Comparison of ENCODE assay signal across 8 cellular contexts in the genomic region with DNA sequence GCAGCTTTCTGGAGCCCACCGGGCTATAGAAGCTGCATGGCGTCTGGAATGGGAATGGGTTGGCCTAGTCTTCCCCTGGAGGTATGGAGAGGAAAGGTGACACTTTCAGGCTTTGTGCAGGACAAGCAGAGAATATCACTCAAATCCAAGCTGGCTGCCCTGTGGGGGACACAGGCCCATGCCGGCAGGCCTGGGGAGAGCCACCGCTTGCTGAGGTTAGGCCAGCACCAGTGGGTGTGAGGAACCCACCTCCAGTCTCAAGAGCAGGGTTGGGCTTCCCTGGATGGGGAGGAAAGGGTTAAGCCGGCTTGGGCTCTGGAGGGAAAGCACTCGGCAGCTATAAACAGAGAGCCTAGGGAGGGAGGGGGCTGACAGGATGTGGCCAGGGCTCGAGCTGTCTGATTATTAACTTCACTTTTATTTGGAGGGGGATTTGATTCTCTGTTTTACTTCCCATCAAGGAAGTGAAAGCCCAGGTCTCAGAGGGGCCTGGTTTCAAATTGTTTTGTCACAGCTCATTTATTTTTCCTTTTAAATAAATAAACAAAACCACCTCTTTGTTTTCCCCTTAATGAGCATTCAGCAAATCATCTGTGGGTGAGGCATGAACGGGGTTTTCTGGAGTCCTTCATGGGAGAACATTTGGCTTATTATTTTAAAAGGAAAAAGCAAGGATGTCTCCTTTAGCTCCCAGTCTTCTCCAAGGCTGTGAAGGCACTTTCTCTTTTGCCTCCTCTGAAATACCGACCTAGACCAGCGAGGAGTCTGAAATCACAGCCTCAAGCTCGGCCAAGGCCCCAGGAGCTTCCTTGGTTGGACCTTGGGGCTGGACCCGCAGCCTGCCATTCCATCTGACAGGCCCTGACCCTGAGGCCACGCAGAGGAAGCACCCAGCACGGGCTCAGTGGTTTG. TPM values are rescaled to one million over a fixed set of nuclear protein-coding genes. Genes with fewer than 3 reads are reported as not detected.
DNase-seq lines count a peak whose midpoint lies in the region; ATAC-seq and TF ChIP-seq lines count a peak whose summit lies in the region.

No MANE protein-coding gene starts in this region.

- no peak for TF ChIP-seq EP300 in gastroesophageal sphincter (IDR thresholded peaks at IDR 0.05)

- peak overlapping the region; percentile 55 for H3K4me2 ChIP-seq in parathyroid adenoma (ENCODE audit: low read length)

- H3K4me1 Mint-ChIP-seq in activated T-helper 2 cell treated with anti-CD3 and anti-CD28 coated beads, Interferon-gamma antibody, Interleukin-2, Interleukin-4, amounts not matched to agents 10 μg/mL and 5 μg/mL and 100 μg/mL, durations not matched to agents 14 hours and 24 hours and 36 hours (ENCODE audit: low read depth), result peaks cover 35% of the 10 kb centered on the region

- no peaks in the 10 kb centered on the region for H3K27me3 Mint-ChIP-seq in activated T-helper 2 cell treated with anti-CD3 and anti-CD28 coated beads, Interferon-gamma antibody, Interleukin-2, Interleukin-4, amounts not matched to agents 10 μg/mL and 5 μg/mL and 100 μg/mL, durations not matched to agents 14 hours and 24 hours and 36 hours (ENCODE audit: low read depth)

- H3K4me3 Mint-ChIP-seq in activated T-helper 2 cell treated with anti-CD3 and anti-CD28 coated beads, Interferon-gamma antibody, Interleukin-2, Interleukin-4, amounts not matched to agents 10 μg/mL and 5 μg/mL and 100 μg/mL, durations not matched to agents 14 hours and 24 hours and 36 hours (ENCODE audit: low read depth), result peak overlapping the region; percentile 79

- 0 to 6% methylated on average over 2 to 11 of the region's 14 CpGs for whole genome bisulfite sequencing in gastroesophageal sphincter (ENCODE audit: low coverage in 1 of 2), 2 donors

- H2AFZ ChIP-seq in parathyroid adenoma, result peak overlapping the region; percentile 58

- TF ChIP-seq CTCF in gastroesophageal sphincter (IDR thresholded peaks at IDR 0.05), result no peak
- no peak for TF ChIP-seq CTCF in parathyroid adenoma (IDR thresholded peaks at IDR 0.05)

- H3K4me3 ChIP-seq in gastroesophageal sphincter, result peak overlapping the region in 1 of 2 donors; percentile 33
- peak overlapping the region; percentile 35 for H3K4me3 ChIP-seq in parathyroid adenoma (ENCODE audit: low read depth, low read length)

- H3K27ac ChIP-seq in gastroesophageal sphincter (peak overlapping the region; percentile 86 to 98 (median 94)), parathyroid adenoma (peak overlapping the region; percentile 89)

- intact Hi-C loops in activated T-helper 2 cell treated with anti-CD3 and anti-CD28 coated beads, Interferon-gamma antibody, Interleukin-2, Interleukin-4, amounts not matched to agents 10 μg/mL and 5 μg/mL and 100 μg/mL, durations not matched to agents 14 hours and 24 hours and 36 hours (cut with micrococcal nuclease), result loop anchor here (1.0 to 5.0 kb wide), 2 partner anchors 18 to 582 kb away; no protein-coding TSS in a partner anchor

- H3K36me3 ChIP-seq in gastroesophageal sphincter, result no peaks in the 10 kb centered on the region
- no peaks in the 10 kb centered on the region for H3K36me3 ChIP-seq in parathyroid adenoma (ENCODE audit: control insufficient read depth, insufficient read depth, low read length)

- peak; percentile 41 for ATAC-seq in GM21528 (IDR thresholded peaks at IDR 0.05; ENCODE audit: low FRiP score, unreplicated experiment)
- ATAC-seq in gastroesophageal sphincter, result no peak
- no peak for ATAC-seq in HG03520 (IDR thresholded peaks at IDR 0.05; ENCODE audit: unreplicated experiment)
- no peak for ATAC-seq in HG03469 (IDR thresholded peaks at IDR 0.05; ENCODE audit: unreplicated experiment)

- H3K27ac Mint-ChIP-seq in activated T-helper 2 cell treated with anti-CD3 and anti-CD28 coated beads, Interferon-gamma antibody, Interleukin-2, Interleukin-4, amounts not matched to agents 10 μg/mL and 5 μg/mL and 100 μg/mL, durations not matched to agents 14 hours and 24 hours and 36 hours, result peak overlapping the region; percentile 92

- H3K79me2 ChIP-seq in parathyroid adenoma, result no peaks in the 10 kb centered on the region

- no peaks in the 10 kb centered on the region for H3K9me3 Mint-ChIP-seq in activated T-helper 2 cell treated with anti-CD3 and anti-CD28 coated beads, Interferon-gamma antibody, Interleukin-2, Interleukin-4, amounts not matched to agents 10 μg/mL and 5 μg/mL and 100 μg/mL, durations not matched to agents 14 hours and 24 hours and 36 hours

- H3K36me3 Mint-ChIP-seq in activated T-helper 2 cell treated with anti-CD3 and anti-CD28 coated beads, Interferon-gamma antibody, Interleukin-2, Interleukin-4, amounts not matched to agents 10 μg/mL and 5 μg/mL and 100 μg/mL, durations not matched to agents 14 hours and 24 hours and 36 hours (ENCODE audit: low read depth), result no peaks in the 10 kb centered on the region

- H3K4me1 ChIP-seq in gastroesophageal sphincter (peaks cover 14 to 99% (median 38%) of the 10 kb centered on the region in 3 donors), parathyroid adenoma (peaks cover 8% of the 10 kb centered on the region)

- no peak overlapping the region for H3K9ac ChIP-seq in parathyroid adenoma

- DNase-seq in EL, result peak; percentile 69
- peak; percentile 65 for DNase-seq in NCI-H69 (lab: John Stamatoyannopoulos, UW)
- no peak for DNase-seq in activated T-helper 2 cell treated with anti-CD3 and anti-CD28 coated beads, Interferon-gamma antibody, Interleukin-2, Interleukin-4, amounts not matched to agents 10 μg/mL and 5 μg/mL and 100 μg/mL, durations not matched to agents 14 hours and 24 hours and 36 hours (ENCODE audit: low spot score)

- H3K9me3 ChIP-seq in gastroesophageal sphincter (no peaks in the 10 kb centered on the region), parathyroid adenoma (ENCODE audit: control insufficient read depth, low read length) (no peaks in the 10 kb centered on the region)

- H3K27me3 ChIP-seq in gastroesophageal sphincter (no peaks in the 10 kb centered on the region), parathyroid adenoma (ENCODE audit: control insufficient read depth, insufficient read depth, low read length) (no peaks in the 10 kb centered on the region)

- TF ChIP-seq POLR2A in gastroesophageal sphincter (IDR thresholded peaks at IDR 0.05), result no peak

RNA-seq across cellular contexts. Expression of a gene that starts 21.8 kb away (rescaled TPM):
- total RNA-seq in activated T-helper 2 cell treated with anti-CD3 and anti-CD28 coated beads, Interferon-gamma antibody, Interleukin-2, Interleukin-4, amounts not matched to agents 10 μg/mL and 5 μg/mL and 100 μg/mL, durations not matched to agents 14 hours and 24 hours and 36 hours, result 70.0 and 73.4 TPM in 2 replicates
- total RNA-seq in gastroesophageal sphincter, result 100 to 1,000 TPM; 154 to 451 (median 280) TPM
